ENCODE assay signal across 17 cellular contexts in genomic region chr11:72682238-72682872, GRCh38. TPM values are rescaled to one million over a fixed set of nuclear protein-coding genes. Genes with fewer than 3 reads are reported as not detected.
DNase-seq lines count a peak whose midpoint lies in the region; ATAC-seq, FAIRE-seq and TF ChIP-seq lines count a peak whose summit lies in the region.
"Had no signal": no experiment of that assay in that cellular context is flagged by ENCODE, and none has a peak within 500 bp of the region (broad histone marks: within the 10 kb centered on the region; RNA-seq: fewer than 3 reads in every experiment).

No MANE protein-coding gene starts in this region.

- TF ChIP-seq CTCF in A549 (IDR thresholded peaks at IDR 0.05) (no peak), Caco-2 (IDR thresholded peaks at IDR 0.05; ENCODE audit: insufficient read depth in 1 of 2, low read depth in 1 of 2, low read length in 1 of 2, severe bottlenecking in 1 of 2, unreplicated experiment in 1 of 2) (no peak)

- ATAC-seq in A549 = no peak
- no peak for ATAC-seq in naive thymus-derived CD4-positive, alpha-beta T cell
- ATAC-seq in activated T-cell treated with anti-CD3 and anti-CD28 coated beads, Interleukin-2, amount 50 U/mL, for 4 hours = no peak
- no peak for ATAC-seq in GM21825 (IDR thresholded peaks at IDR 0.05; ENCODE audit: unreplicated experiment)

- H3K27ac ChIP-seq in A549 (no peak overlapping the region), angular gyrus (ENCODE audit: low read depth, low read length) (peak overlapping the region; percentile 85)
- H3K27ac ChIP-seq in naive thymus-derived CD4-positive, alpha-beta T cell (ENCODE audit: low read depth, low read length) = no peak overlapping the region
- H3K27ac ChIP-seq: PC-9, SJSA1 had no signal

- 83% methylated on average over 5 of the region's 5 CpGs for WGBS in A549 (ENCODE audit: missing lambda C conversion rate)

- peaks cover 6% of the 10 kb centered on the region for H3K4me1 Mint-ChIP-seq in Caco-2 (ENCODE audit: low read depth, unreplicated experiment)
- H3K4me1 Mint-ChIP-seq in naive thymus-derived CD4-positive, alpha-beta T cell = peaks cover 11 to 36% (median 17%) of the 10 kb centered on the region in 7 donors
- H3K4me1 Mint-ChIP-seq in activated T-cell treated with anti-CD3 and anti-CD28 coated beads, Interleukin-2, amount 50 U/mL, for 4 hours (ENCODE audit: low read depth) = peaks cover 20% of the 10 kb centered on the region

- H3K9me3 Mint-ChIP-seq in Caco-2 (ENCODE audit: unreplicated experiment) = no peaks in the 10 kb centered on the region
- H3K9me3 Mint-ChIP-seq in naive thymus-derived CD4-positive, alpha-beta T cell = no peaks in the 10 kb centered on the region
- H3K9me3 Mint-ChIP-seq in activated T-cell treated with anti-CD3 and anti-CD28 coated beads, Interleukin-2, amount 50 U/mL, for 4 hours = no peaks in the 10 kb centered on the region

- no peak overlapping the region for H3K4me3 ChIP-seq in A549
- H3K4me3 ChIP-seq in Caco-2 (ENCODE audit: low read depth, low read length) = no peak overlapping the region
- H3K4me3 ChIP-seq in naive thymus-derived CD4-positive, alpha-beta T cell (ENCODE audit: low read length) = no peak overlapping the region
- H3K4me3 ChIP-seq: PC-9, SJSA1 had no signal

- H3K36me3 Mint-ChIP-seq in Caco-2 (ENCODE audit: insufficient read depth, unreplicated experiment) = peaks cover 36% of the 10 kb centered on the region
- H3K36me3 Mint-ChIP-seq in naive thymus-derived CD4-positive, alpha-beta T cell = peaks cover 0 to 8% (median 3%) of the 10 kb centered on the region in 5 donors
- peaks cover 3% of the 10 kb centered on the region for H3K36me3 Mint-ChIP-seq in activated T-cell treated with anti-CD3 and anti-CD28 coated beads, Interleukin-2, amount 50 U/mL, for 4 hours (ENCODE audit: insufficient read depth)

- TF ChIP-seq EP300 in A549 (IDR thresholded peaks at IDR 0.05) = no peak

- peaks cover 9% of the 10 kb centered on the region; the same call in 2 of the 3 replicates for H3K4me1 ChIP-seq in A549
- no peaks in the 10 kb centered on the region for H3K4me1 ChIP-seq in Caco-2
- H3K4me1 ChIP-seq in naive thymus-derived CD4-positive, alpha-beta T cell (ENCODE audit: control insufficient read depth in 2 of 2, insufficient read depth in 2 of 2, low read length in 2 of 2) = no peaks in the 10 kb centered on the region
- H3K4me1 ChIP-seq: SJSA1 had no signal

- H3K27ac Mint-ChIP-seq in Caco-2 (ENCODE audit: unreplicated experiment) = no peak overlapping the region
- peak overlapping the region in 8 of 9 donors; percentile 1 to 86 (median 30) for H3K27ac Mint-ChIP-seq in naive thymus-derived CD4-positive, alpha-beta T cell

- no peak for FAIRE-seq in A549 (lab: Jason Lieb, UNC)
- FAIRE-seq: H54 had no signal

- no peaks in the 10 kb centered on the region for H3K27me3 ChIP-seq in Caco-2 (replicated peaks; ENCODE audit: control insufficient read depth, insufficient read depth, low read length)
- H3K27me3 ChIP-seq in naive thymus-derived CD4-positive, alpha-beta T cell (ENCODE audit: control insufficient read depth in 2 of 2, insufficient read depth in 2 of 2, low read length in 2 of 2) = peaks cover 0 to 4% of the 10 kb centered on the region in 2 donors

- no peak overlapping the region for H3K4me3 Mint-ChIP-seq in Caco-2 (ENCODE audit: unreplicated experiment)
- H3K4me3 Mint-ChIP-seq in naive thymus-derived CD4-positive, alpha-beta T cell = peak overlapping the region in 1 of 10 donors; percentile 17
- no peak overlapping the region for H3K4me3 Mint-ChIP-seq in activated T-cell treated with anti-CD3 and anti-CD28 coated beads, Interleukin-2, amount 50 U/mL, for 4 hours

- TSS peak; percentile 13 for BruUV-seq in Caco-2 (replicated peaks; lab: Mats Ljungman, UMichigan)

- TF ChIP-seq RAD21 in A549 (conservative IDR thresholded peaks at IDR 0.05 in 1 of 2, IDR thresholded peaks at IDR 0.05 in 1 of 2) = no peak

- intact Hi-C loops in Caco-2 (cut with micrococcal nuclease; ENCODE audit: unreplicated experiment) = no loop called here
- intact Hi-C loops in naive thymus-derived CD4-positive, alpha-beta T cell (cut with micrococcal nuclease) = no loop called here

- no peak overlapping the region for H3K4me2 ChIP-seq in A549
- H3K4me2 ChIP-seq: PC-9 had no signal

- CTCF ChIA-PET in A549 (lab: Yijun Ruan, JAX) = interaction anchor here (0.6 to 12.5 kb wide), 27 partner anchors 10 to 735 kb away, joined by 3 to 293 read pairs (median 8); partner anchors contain the start of gene PDE2A
- CTCF ChIA-PET in Caco-2 (lab: Charles Lee) = interaction anchor here (0.7 to 2.8 kb wide), 4 partner anchors 17 to 211 kb away, joined by 3 to 56 read pairs (median 7); no protein-coding TSS in a partner anchor
- CTCF ChIA-PET in naive thymus-derived CD4-positive, alpha-beta T cell (lab: Charles Lee) = interaction anchor here (1.2 to 3.4 kb wide), 3 partner anchors 11 to 164 kb away, joined by 3 to 8 read pairs (median 4); no protein-coding TSS in a partner anchor

- TF ChIP-seq POLR2A in A549 (IDR thresholded peaks at IDR 0.05; ENCODE audit: low read length) = no peak

- H3K27me3 Mint-ChIP-seq in Caco-2 (ENCODE audit: insufficient read depth, unreplicated experiment) = peaks cover 18% of the 10 kb centered on the region
- peaks cover 0 to 23% (median 0%) of the 10 kb centered on the region in 5 donors for H3K27me3 Mint-ChIP-seq in naive thymus-derived CD4-positive, alpha-beta T cell
- peaks cover 8% of the 10 kb centered on the region for H3K27me3 Mint-ChIP-seq in activated T-cell treated with anti-CD3 and anti-CD28 coated beads, Interleukin-2, amount 50 U/mL, for 4 hours (ENCODE audit: low read depth)

- no peaks in the 10 kb centered on the region for H3K9me3 ChIP-seq in A549
- no peaks in the 10 kb centered on the region for H3K9me3 ChIP-seq in Caco-2
- H3K9me3 ChIP-seq in naive thymus-derived CD4-positive, alpha-beta T cell (ENCODE audit: control insufficient read depth in 2 of 3, low read length in 3 of 3) = no peaks in the 10 kb centered on the region
- H3K9me3 ChIP-seq: SJSA1 had no signal

- POLR2A ChIA-PET in A549 (lab: Yijun Ruan, JAX) (no interaction called here), Caco-2 (lab: Charles Lee) (interaction anchor here (0.5 kb wide), 1 partner anchor 460 kb away, joined by 3 read pairs; the partner anchor contains the start of gene FCHSD2)
- POLR2A ChIA-PET in naive thymus-derived CD4-positive, alpha-beta T cell (lab: Charles Lee) = interaction anchor here (1.1 kb wide), 1 partner anchor 112 kb away, joined by 3 read pairs; the partner anchor contains the start of gene STARD10

- peaks cover 2% of the 10 kb centered on the region for H3K36me3 ChIP-seq in Caco-2 (ENCODE audit: control insufficient read depth, insufficient read depth, low read length)
- peaks cover 0 to 33% (median 0%) of the 10 kb centered on the region in 3 experiments for H3K36me3 ChIP-seq in naive thymus-derived CD4-positive, alpha-beta T cell (ENCODE audit: control insufficient read depth in 2 of 3, insufficient read depth in 3 of 3, low read length in 3 of 3)

- DNase-seq in A549 (ENCODE audit: low read depth in 1 of 2, low spot score in 1 of 2) = no peak
- DNase-seq in Caco-2 = no peak
- no peak for DNase-seq in naive thymus-derived CD4-positive, alpha-beta T cell
- no peak for DNase-seq in NCI-H526 (lab: John Stamatoyannopoulos, UW)
- no peak for DNase-seq in activated T-cell treated with anti-CD3 and anti-CD28 coated beads, Interleukin-2, amount 50 U/mL, for 4 hours
- no peak for DNase-seq in A172 (ENCODE audit: low spot score)
- DNase-seq: Calu3; CD4-positive, CD25-positive, alpha-beta regulatory T cell; IMR-90; NCI-H1930; NCI-H2171; NCI-H774; PC-9 had no signal

TF ChIP-seq in A549, 52 proteins besides CTCF, POLR2A, EP300 and RAD21:
- TF ChIP-seq HOXB5 (CRISPR knock-in tag; IDR thresholded peaks at IDR 0.05) (no peak), ZFP36 (IDR thresholded peaks at IDR 0.05; ENCODE audit: borderline replicate concordance, partially characterized antibody) (peak; percentile 22)
TF ChIP-seq in A549: peak in this region for 1.

RNA-seq across cellular contexts. Expression of gene PDE2A, which starts 8.1 kb away (rescaled TPM):
- 1.5 and 1.9 TPM in 2 replicates for polyA plus RNA-seq in A549 (2011; rRNA removed)
- 0.37 and 0.54 TPM in 2 replicates for polyA plus RNA-seq in A549 (2012; cell fraction: cytosol; rRNA removed)
- 1.6 and 2.1 TPM in 2 replicates for polyA plus RNA-seq in A549 (2012; cell fraction: nucleus; rRNA removed)
- 0.62 to 1.4 TPM (median 0.94 TPM) in 3 replicates for polyA plus RNA-seq in A549 (2017; fragmentation: RNase III; extraction: RNeasy Plus Mini Kit Qiagen cat#74134 plus additional on column Dnase treatment)
- 1.7 and 2.2 TPM in 2 replicates for polyA minus RNA-seq in A549 (2011; rRNA and poly(A)+ RNA removed)
- 1.2 and 1.4 TPM in 2 replicates for total RNA-seq in Caco-2 (2022)
- total RNA-seq in naive thymus-derived CD4-positive, alpha-beta T cell = 1 to 10 TPM in 4 of 5 experiments, under 1 TPM in 1; 0.97 to 9.0 (median 1.7) TPM
- polyA plus RNA-seq in naive thymus-derived CD4-positive, alpha-beta T cell = not detected
- total RNA-seq in activated T-cell treated with anti-CD3 and anti-CD28 coated beads, Interleukin-2, amount 50 U/mL, for 4 hours = under 1 TPM; 0.53 to 0.71 (median 0.60) TPM
- 6.5 and 8.8 TPM in 2 replicates for total RNA-seq in A172 (2014; rRNA removed; shearing (Covaris generic))
- total RNA-seq: IMR-90, SJSA1 had no signal
- polyA plus RNA-seq: CD4-positive, CD25-positive, alpha-beta regulatory T cell had no signal
